ENCODE assay signal across 9 cellular contexts in genomic region chr14:52268191-52269061, GRCh38. TPM values are rescaled to one million over a fixed set of nuclear protein-coding genes. Genes with fewer than 3 reads are reported as not detected.
DNase-seq lines count a peak whose midpoint lies in the region; FAIRE-seq and TF ChIP-seq lines count a peak whose summit lies in the region.
"Had no signal": no experiment of that assay in that cellular context is flagged by ENCODE, and none has a peak within 500 bp of the region (broad histone marks: within the 10 kb centered on the region; RNA-seq: fewer than 3 reads in every experiment).

No MANE protein-coding gene starts in this region.

- H3K27me3 ChIP-seq in Karpas-422 (ENCODE audit: low read length), result no peaks in the 10 kb centered on the region

- no peak for FAIRE-seq in GM12891 (lab: Jason Lieb, UNC)
- FAIRE-seq: endometrium had no signal

- H3K4me2 ChIP-seq in Karpas-422 (ENCODE audit: low read depth, low read length, poor library complexity, severe bottlenecking), result no peak overlapping the region

- DNase-seq in activated CD8-positive, alpha-beta memory T cell treated with anti-CD3 and anti-CD28 coated beads, Interleukin-2, amount 50 U/mL, for 4 hours, result peak; percentile 23
- DNase-seq in glutamatergic neuron (peak; percentile 52), retinal pigment epithelial cell (ENCODE audit: low read depth) (no peak), GM12891 (ENCODE audit: insufficient read length, low spot score) (no peak), HUDEP-2 (lab: John Stamatoyannopoulos, UW; ENCODE audit: unreplicated experiment in 76 of 76) (no peak), Karpas-422 (no peak), ACHN (no peak)

- H3K27ac Mint-ChIP-seq in glutamatergic neuron (ENCODE audit: unreplicated experiment), result no peak overlapping the region

- in situ Hi-C loops in ACHN (cut with HindIII; ENCODE audit: low pct_ligation_motif_present, low pct_unique_long_range_greater_than_20kb, low sequenced_read_pairs), result no loop called here

- peaks cover 13% of the 10 kb centered on the region for H3K27me3 Mint-ChIP-seq in glutamatergic neuron (ENCODE audit: unreplicated experiment)

- peak overlapping the region; percentile 91 for H3K4me3 Mint-ChIP-seq in glutamatergic neuron (ENCODE audit: unreplicated experiment)

- H3K36me3 Mint-ChIP-seq in glutamatergic neuron (ENCODE audit: unreplicated experiment), result no peaks in the 10 kb centered on the region

- no peaks in the 10 kb centered on the region for H3K9me3 ChIP-seq in ES-I3 (ENCODE audit: control insufficient read depth, insufficient read depth, low read length)
- H3K9me3 ChIP-seq in Karpas-422 (ENCODE audit: low read length), result no peaks in the 10 kb centered on the region

- H3K9ac ChIP-seq in ES-I3 (ENCODE audit: low read depth, low read length) (peak overlapping the region; percentile 54), Karpas-422 (ENCODE audit: low read length) (no peak overlapping the region)

- H3K27ac ChIP-seq in Karpas-422 (ENCODE audit: low read length), result no peak overlapping the region

- peak overlapping the region; percentile 13 for H3K4me3 ChIP-seq in retinal pigment epithelial cell (ENCODE audit: low read length)
- H3K4me3 ChIP-seq in Karpas-422 (ENCODE audit: low read length), result no peak overlapping the region

- no peaks in the 10 kb centered on the region for H4K20me1 ChIP-seq in Karpas-422 (ENCODE audit: insufficient read depth, low read depth, low read length)

- no peaks in the 10 kb centered on the region for H3K9me3 Mint-ChIP-seq in glutamatergic neuron (ENCODE audit: unreplicated experiment)

- TF ChIP-seq CTCF in glutamatergic neuron (IDR thresholded peaks at IDR 0.05; ENCODE audit: partially characterized antibody, unreplicated experiment), result no peak
- no peak for TF ChIP-seq CTCF in retinal pigment epithelial cell (conservative IDR thresholded peaks at IDR 0.05; ENCODE audit: low read depth, low read length)

- H3K9me2 ChIP-seq in Karpas-422 (replicated peaks; ENCODE audit: insufficient read depth, low read length), result no peaks in the 10 kb centered on the region

- no peaks in the 10 kb centered on the region for H3K79me2 ChIP-seq in Karpas-422 (ENCODE audit: low read length)

- H3K36me3 ChIP-seq in ES-I3 (ENCODE audit: insufficient read depth, low read length) (no peaks in the 10 kb centered on the region), Karpas-422 (ENCODE audit: insufficient read depth, low read length) (no peaks in the 10 kb centered on the region)

- H2AFZ ChIP-seq in Karpas-422 (ENCODE audit: low read length), result no peak overlapping the region

- peaks cover 5% of the 10 kb centered on the region for H3K4me1 Mint-ChIP-seq in glutamatergic neuron (ENCODE audit: low read depth, unreplicated experiment)

- H3K4me1 ChIP-seq in ES-I3 (ENCODE audit: insufficient read depth, low read length), result no peaks in the 10 kb centered on the region; the same call in none of the 2 replicates
- no peaks in the 10 kb centered on the region for H3K4me1 ChIP-seq in Karpas-422 (ENCODE audit: low read length)

- no peak for TF ChIP-seq POLR2A in GM12891 (IDR thresholded peaks at IDR 0.05; ENCODE audit: low read depth, low read length)

TF ChIP-seq in GM12891, 5 proteins besides CTCF, POLR2A, EP300 and RAD21:
- TF ChIP-seq PAX5 (IDR thresholded peaks at IDR 0.05; ENCODE audit: insufficient read depth, low read length, severe bottlenecking) (no peak), TAF1 (IDR thresholded peaks at IDR 0.05; ENCODE audit: low read depth, low read length) (no peak), SPI1 (IDR thresholded peaks at IDR 0.05; ENCODE audit: low read depth, low read length) (no peak), POU2F2 (IDR thresholded peaks at IDR 0.05; ENCODE audit: low read depth, low read length) (no peak), POLR2AphosphoS5 (IDR thresholded peaks at IDR 0.05; ENCODE audit: low read depth, low read length) (no peak)

RNA-seq across cellular contexts. Expression of gene PTGDR, which starts 0.9 kb away (rescaled TPM):
- total RNA-seq in glutamatergic neuron (ENCODE audit: unreplicated experiment), result not detected
- not detected for polyA plus RNA-seq in GM12891 (2012; ENCODE audit: low read depth, missing spikeins)
- total RNA-seq in Karpas-422 (2014; rRNA removed; shearing (Covaris generic); ENCODE audit: low replicate concordance), result not detected in 2 replicates

RNA-seq across cellular contexts. Expression of gene PTGER2, which starts 45.7 kb away (rescaled TPM):
- total RNA-seq in glutamatergic neuron (ENCODE audit: unreplicated experiment), result not detected
- not detected for polyA plus RNA-seq in GM12891 (2012; ENCODE audit: low read depth, missing spikeins)
- total RNA-seq in Karpas-422 (2014; rRNA removed; shearing (Covaris generic); ENCODE audit: low replicate concordance), result not detected in 2 replicates

Comparison
In these comparisons a context has a peak if more than half of its experiments do, and no peak if none do; other contexts are left out.
1. DNase-seq: peak in activated CD8-positive, alpha-beta memory T cell treated with anti-CD3 and anti-CD28 coated beads, Interleukin-2, amount 50 U/mL, for 4 hours (single experiment) and glutamatergic neuron (single experiment); none in retinal pigment epithelial cell (single experiment), GM12891 (single experiment), HUDEP-2 (0 of 76), Karpas-422 (single experiment) and ACHN (single experiment).